26 cellular contexts compared by ENCODE assay signal in the genomic region with DNA sequence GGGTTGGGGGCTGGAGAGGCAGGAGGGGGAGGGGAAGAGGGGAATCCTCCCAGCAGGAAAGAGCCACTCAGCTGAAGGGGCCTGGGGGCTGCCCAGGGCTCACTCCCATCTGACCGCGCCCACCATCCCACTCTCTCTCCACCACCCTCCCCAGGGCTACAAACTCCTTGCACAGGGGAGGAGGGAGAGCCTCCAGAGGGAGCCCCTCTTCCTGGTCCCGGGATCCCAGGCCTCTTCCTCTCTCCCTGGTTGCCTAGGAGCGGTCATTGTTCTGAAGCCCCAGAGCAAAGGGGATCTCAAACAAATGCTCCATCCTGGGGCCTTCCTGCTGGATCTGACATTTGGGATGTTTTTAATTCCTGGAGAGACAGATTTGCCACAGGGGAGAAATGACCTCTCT. TPM values are rescaled to one million over a fixed set of nuclear protein-coding genes. Genes with fewer than 3 reads are reported as not detected.
DNase-seq lines count a peak whose midpoint lies in the region; ATAC-seq, FAIRE-seq and TF ChIP-seq lines count a peak whose summit lies in the region.
"Had no signal": no experiment of that assay in that cellular context is flagged by ENCODE, and none has a peak within 500 bp of the region (broad histone marks: within the 10 kb centered on the region; RNA-seq: fewer than 3 reads in every experiment).

No MANE protein-coding gene starts in this region.

- POLR2A ChIA-PET in WTC11 (lab: Charles Lee) = no interaction called here
- POLR2A ChIA-PET in HepG2 (lab: Yijun Ruan, JAX) = no interaction called here

- H3K27ac ChIP-seq in GM23338 (ENCODE audit: low read depth) = no peak overlapping the region
- H3K27ac ChIP-seq in HepG2 (ENCODE audit: extremely low read length, insufficient read depth, low read length) = no peak overlapping the region
- H3K27ac ChIP-seq in neural progenitor cell = no peak overlapping the region
- no peak overlapping the region for H3K27ac ChIP-seq in transverse colon

- H3K4me1 ChIP-seq in GM23338 (ENCODE audit: insufficient read depth) (no peaks in the 10 kb centered on the region), HepG2 (ENCODE audit: insufficient read depth, low read length) (peaks cover 51% of the 10 kb centered on the region), neural progenitor cell (peaks cover 7% of the 10 kb centered on the region), transverse colon (no peaks in the 10 kb centered on the region)

- H3K9ac ChIP-seq in HepG2 (ENCODE audit: insufficient read depth, low read depth, low read length) (no peak overlapping the region), neural progenitor cell (no peak overlapping the region)

- no peaks in the 10 kb centered on the region for H3K79me2 ChIP-seq in GM23338 (replicated peaks; ENCODE audit: insufficient read depth)
- H3K79me2 ChIP-seq in HepG2 (ENCODE audit: insufficient read depth, low read length) = no peaks in the 10 kb centered on the region
- no peaks in the 10 kb centered on the region for H3K79me2 ChIP-seq in neural progenitor cell (ENCODE audit: low read depth)

- in situ Hi-C loops in HepG2 (cut with HindIII; ENCODE audit: extremely low pct_ligation_motif_present, low pct_unique_long_range_greater_than_20kb) = no loop called here
- in situ Hi-C loops in transverse colon (cut with MboI; ENCODE audit: low pct_ligation_motif_present in 1 of 4, low pct_unique_long_range_greater_than_20kb in 1 of 4, low sequenced_read_pairs in 3 of 4) = no loop called here

- no peak overlapping the region for H3K4me3 ChIP-seq in GM23338
- H3K4me3 ChIP-seq in HepG2 (replicated peaks in 1 of 3; ENCODE audit: insufficient read depth in 1 of 3, low read depth in 2 of 3, low read length in 3 of 3) = no peak overlapping the region
- no peak overlapping the region for H3K4me3 ChIP-seq in neural progenitor cell
- no peak overlapping the region for H3K4me3 ChIP-seq in transverse colon

- H3F3A ChIP-seq in GM23338 (replicated peaks; ENCODE audit: low read depth) = no peaks in the 10 kb centered on the region
- H3F3A ChIP-seq in neural progenitor cell (ENCODE audit: low read depth) = peaks cover 4% of the 10 kb centered on the region

- CTCF ChIA-PET in WTC11 (lab: Charles Lee) = no interaction called here
- CTCF ChIA-PET in HepG2 (lab: Yijun Ruan, JAX; ENCODE audit: low intra/inter-chr PET ratio, low total read pairs) = no interaction called here

- H4K20me1 ChIP-seq in GM23338 (replicated peaks; ENCODE audit: insufficient read depth) (no peaks in the 10 kb centered on the region), HepG2 (ENCODE audit: insufficient read depth, low read length) (no peaks in the 10 kb centered on the region), neural progenitor cell (ENCODE audit: low read depth) (no peaks in the 10 kb centered on the region)

- DNase-seq in GM23338 (ENCODE audit: low spot score) (no peak), WTC11 (ENCODE audit: low spot score) (no peak), HepG2 (ENCODE audit: low spot score) (no peak), neural progenitor cell (ENCODE audit: low spot score) (peak; percentile 42), transverse colon (no peak), dedifferentiated amniotic fluid mesenchymal stem cell (ENCODE audit: extremely low spot score) (no peak)
- DNase-seq: Calu3, DMS79 treated with DMSO at 0.1 percent for 48 hours, GF-D8, KBM-7, MV-4-11, NCI-H1105, NCI-H1436 treated with DMSO at 0.1 percent for 48 hours, NCI-H187 treated with DMSO at 0.1 percent for 48 hours, NCI-H526, NCI-H82, RPMI8226, SHP77 treated with DMSO at 0.1 percent for 48 hours had no signal

- TF ChIP-seq EP300 in HepG2 (IDR thresholded peaks at IDR 0.05; ENCODE audit: low read depth in 2 of 2, low read length in 2 of 2) (no peak), HepG2 (CRISPR knock-in tag; IDR thresholded peaks at IDR 0.05; ENCODE audit: borderline replicate concordance) (no peak), transverse colon (IDR thresholded peaks at IDR 0.05; ENCODE audit: low read depth) (no peak)

- H3K36me3 ChIP-seq in GM23338 (ENCODE audit: insufficient read depth) = no peaks in the 10 kb centered on the region
- H3K36me3 ChIP-seq in HepG2 (replicated peaks in 1 of 2; ENCODE audit: control insufficient read depth in 1 of 2, insufficient read depth in 2 of 2, low read length in 2 of 2) = no peaks in the 10 kb centered on the region
- no peaks in the 10 kb centered on the region for H3K36me3 ChIP-seq in neural progenitor cell
- no peaks in the 10 kb centered on the region for H3K36me3 ChIP-seq in transverse colon

- peaks cover 6% of the 10 kb centered on the region for H3K27me3 Mint-ChIP-seq in GM23338 (ENCODE audit: insufficient read depth, low read depth, poor library complexity)
- no peaks in the 10 kb centered on the region for H3K27me3 Mint-ChIP-seq in WTC11 (ENCODE audit: low read depth)
- peaks cover 22% of the 10 kb centered on the region for H3K27me3 Mint-ChIP-seq in neural progenitor cell (ENCODE audit: insufficient read depth, low read depth)

- no peak overlapping the region for H3K4me2 ChIP-seq in GM23338
- H3K4me2 ChIP-seq in HepG2 (ENCODE audit: low read depth, low read length) = no peak overlapping the region
- H3K4me2 ChIP-seq in neural progenitor cell = peak overlapping the region; percentile 17

- no peaks in the 10 kb centered on the region for H3K27me3 ChIP-seq in GM23338 (ENCODE audit: insufficient read depth)
- H3K27me3 ChIP-seq in HepG2 (ENCODE audit: control insufficient read depth in 1 of 2, insufficient read depth in 2 of 2, low read length in 2 of 2) = no peaks in the 10 kb centered on the region
- no peaks in the 10 kb centered on the region for H3K27me3 ChIP-seq in neural progenitor cell
- no peaks in the 10 kb centered on the region for H3K27me3 ChIP-seq in transverse colon

- H3K9me3 ChIP-seq in HepG2 (ENCODE audit: low read length) = no peaks in the 10 kb centered on the region
- H3K9me3 ChIP-seq in neural progenitor cell (ENCODE audit: low read depth) = no peaks in the 10 kb centered on the region
- H3K9me3 ChIP-seq in transverse colon = no peaks in the 10 kb centered on the region

- no peak for TF ChIP-seq RAD21 in HepG2 (CRISPR knock-in tag; IDR thresholded peaks at IDR 0.05)

- H2AFZ ChIP-seq in GM23338 = no peak overlapping the region
- H2AFZ ChIP-seq in HepG2 (ENCODE audit: low read length) = no peak overlapping the region
- peak overlapping the region; percentile 82 for H2AFZ ChIP-seq in neural progenitor cell (replicated peaks)

- no peaks in the 10 kb centered on the region for H3K36me3 Mint-ChIP-seq in GM23338 (ENCODE audit: low read depth)
- no peaks in the 10 kb centered on the region for H3K36me3 Mint-ChIP-seq in WTC11
- H3K36me3 Mint-ChIP-seq in neural progenitor cell = no peaks in the 10 kb centered on the region

- ATAC-seq in GM23338 = peak; percentile 50; the same call in 1 of the 3 replicates
- no peak; the same call in 1 of the 2 replicates for ATAC-seq in WTC11
- peak; percentile 30 for ATAC-seq in HepG2
- ATAC-seq in HG03097 (IDR thresholded peaks at IDR 0.05; ENCODE audit: low FRiP score, unreplicated experiment) = no peak

- H3K27ac Mint-ChIP-seq in GM23338 (no peak overlapping the region), WTC11 (no peak overlapping the region), neural progenitor cell (peak overlapping the region; percentile 83)

- H3K4me1 Mint-ChIP-seq in GM23338 (peaks cover 4% of the 10 kb centered on the region; the same call in 2 of the 3 replicates), WTC11 (peaks cover 4% of the 10 kb centered on the region), neural progenitor cell (peaks cover 34% of the 10 kb centered on the region)

- H3K4me3 Mint-ChIP-seq in GM23338 (no peak overlapping the region), WTC11 (no peak overlapping the region), neural progenitor cell (peak overlapping the region; percentile 57)

- H3K9me3 Mint-ChIP-seq in GM23338 (peaks cover 4% of the 10 kb centered on the region; the same call in 2 of the 3 replicates), WTC11 (peaks cover 4% of the 10 kb centered on the region), neural progenitor cell (no peaks in the 10 kb centered on the region)

- no peaks in the 10 kb centered on the region for H3K9me2 ChIP-seq in GM23338 (ENCODE audit: insufficient read depth)

- TF ChIP-seq CTCF in GM23338 (conservative IDR thresholded peaks at IDR 0.05; ENCODE audit: low read depth in 2 of 2) = no peak
- TF ChIP-seq CTCF in WTC11 (IDR thresholded peaks at IDR 0.05) = no peak
- TF ChIP-seq CTCF in HepG2 (CRISPR knock-in tag; IDR thresholded peaks at IDR 0.05) = no peak; the same call in 1 of the 2 replicates
- no peak for TF ChIP-seq CTCF in neural progenitor cell (IDR thresholded peaks at IDR 0.05)
- TF ChIP-seq CTCF in transverse colon (IDR thresholded peaks at IDR 0.05) = no peak

- 55% methylated on average over 3 of the region's 4 CpGs for WGBS in HepG2 (ENCODE audit: low lambda C conversion rate)
- WGBS in transverse colon (ENCODE audit: low coverage in 1 of 2), 2 donors = 85% methylated on average over 4 of the region's 4 CpGs; no CpG with 5 or more reads in 1 of the 2 donors

- TF ChIP-seq POLR2A in HepG2 (IDR thresholded peaks at IDR 0.05; ENCODE audit: insufficient read depth in 1 of 2, low read depth in 2 of 2, low read length in 2 of 2) = no peak
- no peak for TF ChIP-seq POLR2A in transverse colon (IDR thresholded peaks at IDR 0.05)

- intact Hi-C loops in HepG2 (cut with micrococcal nuclease; ENCODE audit: unreplicated experiment) = no loop called here
- intact Hi-C loops in transverse colon (cut with DNase I; ENCODE audit: low total_unique reads) = no loop called here

- BruUV-seq in HepG2 (replicated peaks; lab: Mats Ljungman, UMichigan) = no TSS peak

- no peak for FAIRE-seq in HepG2 (lab: Jason Lieb, UNC)
- FAIRE-seq: GM12891, H54, HTR-8/SVneo had no signal

RNA-seq across cellular contexts. Expression of gene DLK1, which starts 39.8 kb away (rescaled TPM):
- total RNA-seq in GM23338 (2014; rRNA removed; shearing (Covaris generic)) = 0.54 and 1.1 TPM in 2 replicates
- polyA plus RNA-seq in GM23338 (2016; fragmentation: Nextera tagmentation; extraction: Ambion mirVana) (0.70 and 1.2 TPM in 2 replicates), HepG2 (2011; rRNA removed) (312 and 395 TPM in 2 replicates)
- total RNA-seq in WTC11 (2021) (3.0 to 3.3 TPM (median 3.1 TPM) in 3 replicates), HepG2 (2016; rRNA removed; fragmentation: Illumina TruSeq; extraction: Trizol) (48.2 and 95.5 TPM in 2 replicates), neural progenitor cell (ENCODE audit: low replicate concordance) (312 and 1,018 TPM in 2 replicates), transverse colon (not detected)
- total RNA-seq in HepG2 (2016; cell fraction: cytosol; rRNA removed; fragmentation: Illumina TruSeq; extraction: Trizol; ENCODE audit: low read depth) = 20.1 and 21.5 TPM in 2 replicates
- total RNA-seq in HepG2 (2016; cell fraction: insoluble cytoplasmic fraction; rRNA removed; fragmentation: Illumina TruSeq; extraction: Trizol) = 42.8 and 103 TPM in 2 replicates
- total RNA-seq in HepG2 (2016; cell fraction: membrane; rRNA removed; fragmentation: Illumina TruSeq; extraction: Trizol) = 36.0 and 50.6 TPM in 2 replicates
- total RNA-seq in HepG2 (2016; cell fraction: nucleus; rRNA removed; fragmentation: Illumina TruSeq; extraction: Trizol) = 89.0 and 105 TPM in 2 replicates
- 265 and 361 TPM in 2 replicates for polyA plus RNA-seq in HepG2 (2011; cell fraction: cytosol; rRNA removed)
- polyA plus RNA-seq in HepG2 (2011; cell fraction: nucleus; rRNA removed) = 341 and 399 TPM in 2 replicates
- polyA plus RNA-seq in HepG2 (2012) = 757 and 768 TPM in 2 replicates
- polyA plus RNA-seq in HepG2 (2016; cell fraction: cytosol; fragmentation: Illumina TruSeq; extraction: Trizol; ENCODE audit: low read depth) = 47.2 and 71.3 TPM in 2 replicates
- polyA plus RNA-seq in HepG2 (2016; cell fraction: insoluble cytoplasmic fraction; fragmentation: Illumina TruSeq; extraction: Trizol; ENCODE audit: low read depth) = 105 and 121 TPM in 2 replicates
- polyA plus RNA-seq in HepG2 (2016; cell fraction: membrane; fragmentation: Illumina TruSeq; extraction: Trizol; ENCODE audit: low read depth) = 59.9 and 79.2 TPM in 2 replicates
- polyA plus RNA-seq in HepG2 (2016; cell fraction: nucleus; fragmentation: Illumina TruSeq; extraction: Trizol; ENCODE audit: insufficient read depth, low read depth) = 324 and 361 TPM in 2 replicates
- polyA minus RNA-seq in HepG2 (2011; rRNA and poly(A)+ RNA removed; ENCODE audit: low replicate concordance) = 0.49 and 99.7 TPM in 2 replicates
- 86.7 and 119 TPM in 2 replicates for polyA minus RNA-seq in HepG2 (2011; cell fraction: cytosol; rRNA and poly(A)+ RNA removed)
- 18.8 and 31.0 TPM in 2 replicates for polyA minus RNA-seq in HepG2 (2011; cell fraction: nucleus; rRNA and poly(A)+ RNA removed)
- total RNA-seq: A172, Calu3, LHCN-M2, MCF 10A had no signal
- polyA plus RNA-seq: BJ had no signal

Comparison
In these comparisons a context has a peak if more than half of its experiments do, and no peak if none do; other contexts are left out.
1. ATAC-seq: peak in GM23338 (single experiment) and HepG2 (single experiment); none in WTC11 (single experiment) and HG03097 (single experiment).